In the genomic region with DNA sequence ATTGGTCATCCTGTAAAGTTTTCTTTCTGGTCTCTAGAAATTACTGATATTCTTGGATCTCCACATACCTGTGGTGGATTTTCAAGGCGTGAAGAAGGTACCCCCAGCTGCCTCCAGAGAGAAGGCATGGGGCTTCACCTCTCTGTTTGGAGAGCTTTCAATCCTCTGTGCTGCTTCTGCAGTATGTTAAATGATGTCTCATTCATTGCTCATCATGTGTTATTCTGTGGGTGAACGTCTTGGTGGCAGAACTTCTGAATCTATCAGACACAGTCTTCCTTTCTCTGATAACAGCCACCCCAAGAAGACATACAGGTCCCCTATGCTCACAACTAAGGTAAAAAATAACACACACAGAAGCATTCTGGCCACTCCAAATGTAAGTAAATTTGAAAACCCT, we compare ENCODE assay signal across 15 cellular contexts.
"Had no signal": no experiment of that assay in that cellular context is flagged by ENCODE, and none has a peak within 500 bp of the region (broad histone marks: within the 10 kb centered on the region; RNA-seq: fewer than 3 reads in every experiment).

No MANE protein-coding gene starts in this region.

- ATAC-seq: gastroesophageal sphincter had no signal

- H3K27me3 ChIP-seq: ascending aorta, gastroesophageal sphincter, heart right ventricle, right atrium auricular region, SJCRH30, suprapubic skin had no signal

- H3K36me3 Mint-ChIP-seq: activated naive CD4-positive, alpha-beta T cell treated with anti-CD3 and anti-CD28 coated beads, Interleukin-2, amount 10 ng/mL, durations not matched to agents 7 days and 5 days had no signal

- H3K27ac Mint-ChIP-seq: activated naive CD4-positive, alpha-beta T cell treated with anti-CD3 and anti-CD28 coated beads, Interleukin-2, amount 10 ng/mL, durations not matched to agents 7 days and 5 days; progenitor cell of endocrine pancreas; stimulated activated naive CD8-positive, alpha-beta T cell treated with anti-CD3 and anti-CD28 coated beads, Interleukin-15, Interleukin-2, amounts not matched to agents 100 ng/mL and 50 ng/mL, for 24 hours had no signal

- H3K4me3 Mint-ChIP-seq: activated naive CD4-positive, alpha-beta T cell treated with anti-CD3 and anti-CD28 coated beads, Interleukin-2, amount 10 ng/mL, durations not matched to agents 7 days and 5 days; stimulated activated naive CD8-positive, alpha-beta T cell treated with anti-CD3 and anti-CD28 coated beads, Interleukin-15, Interleukin-2, amounts not matched to agents 100 ng/mL and 50 ng/mL, for 24 hours had no signal

- H3K4me3 ChIP-seq: coronary artery, gastroesophageal sphincter, heart right ventricle, left ventricle myocardium inferior, right atrium auricular region, SJCRH30, suprapubic skin had no signal

- H3K9me3 ChIP-seq: ascending aorta, gastroesophageal sphincter, left ventricle myocardium inferior, right atrium auricular region, SJCRH30, suprapubic skin had no signal

- H3K4me1 ChIP-seq: right atrium auricular region, SJCRH30, suprapubic skin had no signal

- H3K27ac ChIP-seq: gastroesophageal sphincter, heart right ventricle, left ventricle myocardium inferior, right atrium auricular region, SJCRH30, suprapubic skin had no signal

- DNase-seq: activated CD4-positive, alpha-beta T cell treated with anti-CD3 and anti-CD28 coated beads, Interleukin-2, amount 50 U/mL, for 1 hour; activated CD4-positive, CD25-positive, alpha-beta regulatory T cell; activated naive CD4-positive, alpha-beta T cell treated with anti-CD3 and anti-CD28 coated beads, Interleukin-2, amount 10 ng/mL, durations not matched to agents 7 days and 5 days; heart right ventricle; left ventricle myocardium inferior; SJCRH30; stimulated activated CD4-positive, alpha-beta T cell treated with anti-CD3 and anti-CD28 coated beads, Interleukin-2, amount 100 ng/mL, for 24 hours; trophoblast cell had no signal

- H3K36me3 ChIP-seq: ascending aorta, gastroesophageal sphincter, heart right ventricle, left ventricle myocardium inferior, right atrium auricular region, SJCRH30, suprapubic skin had no signal

- H3K9me3 Mint-ChIP-seq: activated naive CD4-positive, alpha-beta T cell treated with anti-CD3 and anti-CD28 coated beads, Interleukin-2, amount 10 ng/mL, durations not matched to agents 7 days and 5 days; stimulated activated naive CD8-positive, alpha-beta T cell treated with anti-CD3 and anti-CD28 coated beads, Interleukin-15, Interleukin-2, amounts not matched to agents 100 ng/mL and 50 ng/mL, for 24 hours had no signal

- H3K27me3 Mint-ChIP-seq: activated naive CD4-positive, alpha-beta T cell treated with anti-CD3 and anti-CD28 coated beads, Interleukin-2, amount 10 ng/mL, durations not matched to agents 7 days and 5 days; progenitor cell of endocrine pancreas; stimulated activated naive CD8-positive, alpha-beta T cell treated with anti-CD3 and anti-CD28 coated beads, Interleukin-15, Interleukin-2, amounts not matched to agents 100 ng/mL and 50 ng/mL, for 24 hours had no signal
